Comparison of ENCODE assay signal across 16 cellular contexts in the genomic region with DNA sequence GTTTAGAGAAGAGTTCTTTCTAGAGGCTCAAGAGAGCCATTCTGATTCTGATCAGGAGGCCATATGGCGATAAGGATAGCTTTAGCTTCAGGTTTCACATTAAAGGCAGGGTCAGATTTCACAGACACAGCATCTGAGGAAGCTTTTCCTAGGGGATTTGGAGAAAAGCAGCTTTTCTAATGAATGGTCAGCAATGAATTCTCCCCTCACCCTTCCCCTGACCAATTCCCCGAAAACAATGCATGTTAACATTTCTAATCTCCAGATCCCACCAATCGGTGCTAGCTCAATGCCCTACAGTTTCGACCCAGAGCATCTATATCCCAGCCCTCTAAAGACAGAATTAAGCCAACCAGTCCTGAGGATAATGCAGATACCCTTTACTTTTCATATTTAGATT. TPM values are rescaled to one million over a fixed set of nuclear protein-coding genes. Genes with fewer than 3 reads are reported as not detected.
DNase-seq lines count a peak whose midpoint lies in the region; ATAC-seq and TF ChIP-seq lines count a peak whose summit lies in the region.
"Had no signal": no experiment of that assay in that cellular context is flagged by ENCODE, and none has a peak within 500 bp of the region (broad histone marks: within the 10 kb centered on the region; RNA-seq: fewer than 3 reads in every experiment).

No MANE protein-coding gene starts in this region.

- TF ChIP-seq CTCF in GM23338 (conservative IDR thresholded peaks at IDR 0.05; ENCODE audit: low read depth in 2 of 2): no peak
- no peak for TF ChIP-seq CTCF in endodermal cell (conservative IDR thresholded peaks at IDR 0.05)
- no peak for TF ChIP-seq CTCF in nephron progenitor cell (IDR thresholded peaks at IDR 0.05)
- TF ChIP-seq CTCF in MM.1S (IDR thresholded peaks at IDR 0.05; ENCODE audit: low read length): no peak

- H3K9me2 ChIP-seq in GM23338 (ENCODE audit: insufficient read depth) (0 out of 2 replicates have a peak, but pooled peaks cover 7% of the 10 kb centered on the region), MM.1S (replicated peaks; ENCODE audit: insufficient read depth, low read length) (no peaks in the 10 kb centered on the region)

- DNase-seq in GM23338 (ENCODE audit: low spot score) (peak; percentile 39), NCI-H82 (lab: John Stamatoyannopoulos, UW) (peak; percentile 93), endodermal cell (no peak), nephron progenitor cell (no peak), MM.1S (no peak), inferior parietal cortex (ENCODE audit: extremely low spot score) (no peak)
- no peak for DNase-seq in activated CD4-positive, alpha-beta T cell treated with anti-CD3 and anti-CD28 coated beads, Interleukin-2, amount 50 U/mL, for 48 hours
- no peak for DNase-seq in activated CD4-positive, alpha-beta memory T cell treated with anti-CD3 and anti-CD28 coated beads, Interleukin-2, amount 10 ng/mL, durations not matched to agents 7 days and 5 days
- DNase-seq: BE2C; CD4-positive, CD25-positive, alpha-beta regulatory T cell; KG1; MV-4-11; NCI-H187 treated with DMSO at 0.1 percent for 48 hours; NCI-H69; SIG-M5 had no signal

- H3K4me1 ChIP-seq in GM23338 (ENCODE audit: insufficient read depth) (peaks cover 21% of the 10 kb centered on the region), endodermal cell (ENCODE audit: control insufficient read depth, insufficient read depth, low read length) (peaks cover 12% of the 10 kb centered on the region), MM.1S (ENCODE audit: low read length) (no peaks in the 10 kb centered on the region)
- H3K4me1 ChIP-seq: BE2C had no signal

- no peak overlapping the region for H3K4me3 Mint-ChIP-seq in GM23338
- H3K4me3 Mint-ChIP-seq in endodermal cell: no peak overlapping the region
- H3K4me3 Mint-ChIP-seq in nephron progenitor cell: peak overlapping the region; percentile 58
- H3K4me3 Mint-ChIP-seq in activated CD4-positive, alpha-beta memory T cell treated with anti-CD3 and anti-CD28 coated beads, Interleukin-2, amount 10 ng/mL, durations not matched to agents 7 days and 5 days: no peak overlapping the region
- H3K4me3 Mint-ChIP-seq: CD4-positive, CD25-positive, alpha-beta regulatory T cell had no signal

- H3K9ac ChIP-seq in endodermal cell (ENCODE audit: extremely low read depth, low read length, poor library complexity, severe bottlenecking) (no peak overlapping the region), MM.1S (ENCODE audit: low read length) (no peak overlapping the region)

- H3K36me3 Mint-ChIP-seq in GM23338 (ENCODE audit: low read depth) (no peaks in the 10 kb centered on the region), endodermal cell (ENCODE audit: low read depth) (no peaks in the 10 kb centered on the region), nephron progenitor cell (ENCODE audit: low read depth) (no peaks in the 10 kb centered on the region)
- H3K36me3 Mint-ChIP-seq in activated CD4-positive, alpha-beta memory T cell treated with anti-CD3 and anti-CD28 coated beads, Interleukin-2, amount 10 ng/mL, durations not matched to agents 7 days and 5 days (ENCODE audit: low read depth): no peaks in the 10 kb centered on the region
- H3K36me3 Mint-ChIP-seq: CD4-positive, CD25-positive, alpha-beta regulatory T cell had no signal

- H3K9me3 Mint-ChIP-seq in GM23338 (no peaks in the 10 kb centered on the region), endodermal cell (no peaks in the 10 kb centered on the region), nephron progenitor cell (peaks cover 8% of the 10 kb centered on the region)
- no peaks in the 10 kb centered on the region for H3K9me3 Mint-ChIP-seq in activated CD4-positive, alpha-beta memory T cell treated with anti-CD3 and anti-CD28 coated beads, Interleukin-2, amount 10 ng/mL, durations not matched to agents 7 days and 5 days

- H2AFZ ChIP-seq in GM23338 (no peak overlapping the region), MM.1S (ENCODE audit: low read length) (no peak overlapping the region)

- H4K20me1 ChIP-seq in GM23338 (replicated peaks; ENCODE audit: insufficient read depth): no peaks in the 10 kb centered on the region
- H4K20me1 ChIP-seq in MM.1S (ENCODE audit: insufficient read depth, low read length): no peaks in the 10 kb centered on the region

- no peaks in the 10 kb centered on the region for H3F3A ChIP-seq in GM23338 (replicated peaks; ENCODE audit: low read depth)
- H3F3A ChIP-seq in MM.1S (ENCODE audit: insufficient read depth, low read length): no peaks in the 10 kb centered on the region

- H3K36me3 ChIP-seq in GM23338 (ENCODE audit: insufficient read depth) (no peaks in the 10 kb centered on the region), endodermal cell (ENCODE audit: control insufficient read depth, insufficient read depth, low read length) (no peaks in the 10 kb centered on the region), MM.1S (replicated peaks; ENCODE audit: insufficient read depth, low read length) (no peaks in the 10 kb centered on the region)
- H3K36me3 ChIP-seq: BE2C had no signal

- H3K27ac ChIP-seq in GM23338 (ENCODE audit: low read depth): no peak overlapping the region
- H3K27ac ChIP-seq in endodermal cell (ENCODE audit: low read depth, low read length): peak overlapping the region; percentile 50
- H3K27ac ChIP-seq in MM.1S (ENCODE audit: low read length): no peak overlapping the region
- H3K27ac ChIP-seq: RWPE1 had no signal

- H3K4me1 Mint-ChIP-seq in GM23338 (peaks cover 24% of the 10 kb centered on the region), endodermal cell (peaks cover 22% of the 10 kb centered on the region), nephron progenitor cell (peaks cover 50% of the 10 kb centered on the region)
- H3K4me1 Mint-ChIP-seq in activated CD4-positive, alpha-beta memory T cell treated with anti-CD3 and anti-CD28 coated beads, Interleukin-2, amount 10 ng/mL, durations not matched to agents 7 days and 5 days: no peaks in the 10 kb centered on the region
- H3K4me1 Mint-ChIP-seq: CD4-positive, CD25-positive, alpha-beta regulatory T cell had no signal

- ATAC-seq in GM23338: peak; percentile 77

- H3K9me3 ChIP-seq in endodermal cell (ENCODE audit: control insufficient read depth, low read length): no peaks in the 10 kb centered on the region
- no peaks in the 10 kb centered on the region for H3K9me3 ChIP-seq in MM.1S (replicated peaks; ENCODE audit: insufficient read depth, low read length)
- H3K9me3 ChIP-seq: BE2C had no signal

- H3K27ac Mint-ChIP-seq in GM23338 (no peak overlapping the region), endodermal cell (peak overlapping the region; percentile 46), nephron progenitor cell (peak overlapping the region; percentile 30)
- H3K27ac Mint-ChIP-seq in activated CD4-positive, alpha-beta memory T cell treated with anti-CD3 and anti-CD28 coated beads, Interleukin-2, amount 10 ng/mL, durations not matched to agents 7 days and 5 days: no peak overlapping the region
- H3K27ac Mint-ChIP-seq: CD4-positive, CD25-positive, alpha-beta regulatory T cell had no signal

- H3K27me3 ChIP-seq in GM23338 (ENCODE audit: insufficient read depth): no peaks in the 10 kb centered on the region
- no peaks in the 10 kb centered on the region for H3K27me3 ChIP-seq in endodermal cell (ENCODE audit: control insufficient read depth, insufficient read depth, low read length, poor library complexity, severe bottlenecking)
- H3K27me3 ChIP-seq in MM.1S (replicated peaks; ENCODE audit: insufficient read depth, low read length): no peaks in the 10 kb centered on the region
- H3K27me3 ChIP-seq: BE2C had no signal

- no peaks in the 10 kb centered on the region for H3K79me2 ChIP-seq in GM23338 (replicated peaks; ENCODE audit: insufficient read depth)
- no peaks in the 10 kb centered on the region for H3K79me2 ChIP-seq in MM.1S (ENCODE audit: low read length)

- CTCF ChIA-PET in activated CD4-positive, alpha-beta memory T cell treated with anti-CD3 and anti-CD28 coated beads, Interleukin-2, amount 10 ng/mL, durations not matched to agents 7 days and 5 days (lab: Charles Lee): no interaction called here

- H3K4me2 ChIP-seq in GM23338 (peak overlapping the region; percentile 39), MM.1S (ENCODE audit: low read depth, low read length) (no peak overlapping the region)

- peaks cover 5% of the 10 kb centered on the region for H3K27me3 Mint-ChIP-seq in GM23338 (ENCODE audit: insufficient read depth, low read depth, poor library complexity)
- H3K27me3 Mint-ChIP-seq in endodermal cell (ENCODE audit: insufficient read depth): no peaks in the 10 kb centered on the region
- H3K27me3 Mint-ChIP-seq in nephron progenitor cell (ENCODE audit: low read depth, poor library complexity): no peaks in the 10 kb centered on the region
- H3K27me3 Mint-ChIP-seq in activated CD4-positive, alpha-beta memory T cell treated with anti-CD3 and anti-CD28 coated beads, Interleukin-2, amount 10 ng/mL, durations not matched to agents 7 days and 5 days: peaks cover 3% of the 10 kb centered on the region
- H3K27me3 Mint-ChIP-seq: CD4-positive, CD25-positive, alpha-beta regulatory T cell had no signal

- H3K4me3 ChIP-seq in GM23338 (peak overlapping the region; percentile 14; the same call in 1 of the 2 replicates), endodermal cell (ENCODE audit: low read length) (peak overlapping the region; percentile 1), MM.1S (ENCODE audit: low read length) (no peak overlapping the region)

- POLR2A ChIA-PET in activated CD4-positive, alpha-beta memory T cell treated with anti-CD3 and anti-CD28 coated beads, Interleukin-2, amount 10 ng/mL, durations not matched to agents 7 days and 5 days (lab: Charles Lee): no interaction called here

- 22 to 28% methylated on average over 4 of the region's 4 CpGs for WGBS in endodermal cell (ENCODE audit: insufficient coverage in 1 of 2, insufficient read length in 1 of 2), 2 experiments

TF ChIP-seq in GM23338, 12 proteins besides CTCF, POLR2A, EP300 and RAD21 (continues in another document):
- TF ChIP-seq EZH2phosphoT487 (IDR thresholded peaks at IDR 0.05; ENCODE audit: unreplicated experiment): no peak
- TF ChIP-seq JUNB (IDR thresholded peaks at IDR 0.05; ENCODE audit: unreplicated experiment): no peak
- no peak for TF ChIP-seq CREB1 (CRISPR knock-in tag; IDR thresholded peaks at IDR 0.05; ENCODE audit: low read depth)
- TF ChIP-seq EZH2 (IDR thresholded peaks at IDR 0.05; ENCODE audit: low read depth, unreplicated experiment): no peak
- TF ChIP-seq ZNF114 (CRISPR knock-in tag; IDR thresholded peaks at IDR 0.05): no peak
- TF ChIP-seq STAT1 (IDR thresholded peaks at IDR 0.05; ENCODE audit: unreplicated experiment): no peak

RNA-seq across cellular contexts. Expression of gene AGBL1, which starts 9.8 kb away (rescaled TPM):
- total RNA-seq in GM23338 (2014; rRNA removed; shearing (Covaris generic)): 0.03 TPM in 1 of 2 replicates, not detected in the other
- polyA plus RNA-seq in GM23338 (2016; fragmentation: Nextera tagmentation; extraction: Ambion mirVana): not detected in 2 replicates
- under 1 TPM; 0.07 to 0.11 TPM for total RNA-seq in endodermal cell
- polyA plus RNA-seq in endodermal cell (2013, experiment 1 of 2): 0.21 TPM
- 0.12 TPM for polyA plus RNA-seq in endodermal cell (2013, experiment 2 of 2)
- not detected for total RNA-seq in activated CD4-positive, alpha-beta memory T cell treated with anti-CD3 and anti-CD28 coated beads, Interleukin-2, amount 10 ng/mL, durations not matched to agents 7 days and 5 days
- total RNA-seq: CD4-positive, CD25-positive, alpha-beta regulatory T cell had no signal
- polyA plus RNA-seq: CD4-positive, CD25-positive, alpha-beta regulatory T cell had no signal

Comparison
In these comparisons a context has a peak if more than half of its experiments do, and no peak if none do; other contexts are left out.
1. DNase-seq: peak in GM23338 (single experiment) and NCI-H82 (single experiment); none in endodermal cell (single experiment), nephron progenitor cell (single experiment), MM.1S (single experiment), inferior parietal cortex (single experiment), activated CD4-positive, alpha-beta T cell treated with anti-CD3 and anti-CD28 coated beads, Interleukin-2, amount 50 U/mL, for 48 hours (0 of 2) and activated CD4-positive, alpha-beta memory T cell treated with anti-CD3 and anti-CD28 coated beads, Interleukin-2, amount 10 ng/mL, durations not matched to agents 7 days and 5 days (single experiment).
2. H3K27ac Mint-ChIP-seq: peak in endodermal cell (single experiment) and nephron progenitor cell (single experiment); none in GM23338 (single experiment) and activated CD4-positive, alpha-beta memory T cell treated with anti-CD3 and anti-CD28 coated beads, Interleukin-2, amount 10 ng/mL, durations not matched to agents 7 days and 5 days (single experiment).